Comparison of ENCODE assay signal across 16 cellular contexts in the genomic region with DNA sequence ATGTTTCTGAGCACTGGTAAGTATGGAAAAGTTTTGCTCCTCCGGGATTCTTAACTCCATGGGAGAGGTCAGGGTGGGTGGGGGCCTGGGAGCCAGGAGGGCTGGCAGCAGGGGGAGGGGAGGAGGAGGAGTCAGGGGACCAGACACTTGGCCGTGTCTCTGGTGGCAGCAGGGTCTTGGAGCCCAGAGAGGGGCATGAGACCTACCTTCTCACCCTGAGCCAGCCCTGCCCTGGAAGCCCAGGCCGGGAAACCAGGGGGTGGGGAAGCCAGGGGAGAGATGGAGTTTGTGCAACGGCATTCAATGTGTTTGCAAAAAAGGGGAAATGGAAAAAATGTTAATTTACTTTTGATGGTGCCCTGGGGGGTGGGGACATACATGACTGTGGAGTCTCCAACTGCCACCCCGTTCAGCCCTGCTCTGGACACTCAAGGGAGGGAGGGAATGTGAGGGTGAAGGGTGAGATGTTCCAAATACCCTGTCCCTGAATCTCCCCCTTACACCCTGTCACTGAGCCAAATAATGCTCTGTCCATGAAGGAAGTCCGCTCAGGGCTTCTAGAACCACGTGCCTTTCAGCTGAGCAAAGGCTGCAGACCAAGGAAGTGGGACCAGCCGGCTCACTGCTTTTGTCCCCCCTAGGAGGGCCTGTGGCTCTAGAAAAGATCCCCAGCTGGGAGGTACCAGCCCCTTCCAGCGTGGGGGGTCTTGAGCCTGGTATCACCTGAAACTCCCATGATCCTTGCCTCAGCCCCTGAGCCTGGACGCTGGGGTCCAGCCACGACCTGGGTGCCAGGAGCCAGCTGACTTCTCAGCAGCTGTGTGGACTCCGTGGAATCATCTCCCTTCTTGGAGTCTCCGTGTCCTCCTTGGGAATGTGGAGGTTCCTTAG. TPM values are rescaled to one million over a fixed set of nuclear protein-coding genes. Genes with fewer than 3 reads are reported as not detected.
DNase-seq lines count a peak whose midpoint lies in the region; ATAC-seq and TF ChIP-seq lines count a peak whose summit lies in the region.
"Had no signal": no experiment of that assay in that cellular context is flagged by ENCODE, and none has a peak within 500 bp of the region (broad histone marks: within the 10 kb centered on the region; RNA-seq: fewer than 3 reads in every experiment).

No MANE protein-coding gene starts in this region.

- intact Hi-C loops in left ventricle myocardium superior (cut with micrococcal nuclease): no loop called here

- 79% methylated on average over 12 of the region's 13 CpGs for WGBS in SK-N-SH (ENCODE audit: low lambda C conversion rate)

- TF ChIP-seq EP300 in SK-N-SH (IDR thresholded peaks at IDR 0.05; ENCODE audit: borderline replicate concordance in 1 of 2, low read depth in 1 of 2, low read length in 1 of 2): no peak

- H3K79me2 ChIP-seq in SK-N-SH (ENCODE audit: insufficient read depth): no peaks in the 10 kb centered on the region

- H2AFZ ChIP-seq in SK-N-SH (ENCODE audit: low read depth): no peak overlapping the region

- peaks cover 40% of the 10 kb centered on the region for H3K27me3 Mint-ChIP-seq in stimulated activated memory B cell treated with anti-CD40 and anti-IgM and Interleukin-4, amounts not matched to agents 10 μg/mL and 1 μg/mL and 100 μg/mL, for 72 hours

- no peak for TF ChIP-seq CTCF in SK-N-SH (IDR thresholded peaks at IDR 0.05)

- no peak overlapping the region for H3K9ac ChIP-seq in SK-N-SH

- POLR2A ChIA-PET in SK-N-SH (lab: Yijun Ruan, JAX): no interaction called here

- no peaks in the 10 kb centered on the region for H3K36me3 Mint-ChIP-seq in stimulated activated memory B cell treated with anti-CD40 and anti-IgM and Interleukin-4, amounts not matched to agents 10 μg/mL and 1 μg/mL and 100 μg/mL, for 72 hours

- no peaks in the 10 kb centered on the region; a peak in 1 of 4 replicates for H3K4me1 ChIP-seq in SK-N-SH (ENCODE audit: control insufficient read depth in 1 of 2, insufficient read depth in 2 of 2, low read depth in 1 of 2, low read length in 1 of 2)

- H3K27ac Mint-ChIP-seq in stimulated activated memory B cell treated with anti-CD40 and anti-IgM and Interleukin-4, amounts not matched to agents 10 μg/mL and 1 μg/mL and 100 μg/mL, for 72 hours: no peak overlapping the region

- no peak overlapping the region for H3K27ac ChIP-seq in SK-N-SH (ENCODE audit: low read depth in 2 of 2, low read length in 1 of 2)
- H3K27ac ChIP-seq: 22Rv1 had no signal

- no peak overlapping the region for H3K4me2 ChIP-seq in SK-N-SH

- H3K4me1 Mint-ChIP-seq in stimulated activated memory B cell treated with anti-CD40 and anti-IgM and Interleukin-4, amounts not matched to agents 10 μg/mL and 1 μg/mL and 100 μg/mL, for 72 hours: peaks cover 8% of the 10 kb centered on the region

- H3K36me3 ChIP-seq in SK-N-SH (replicated peaks in 1 of 2; ENCODE audit: control insufficient read depth in 1 of 2, insufficient read depth in 2 of 2, low read length in 1 of 2): no peaks in the 10 kb centered on the region

- no peaks in the 10 kb centered on the region for H4K20me1 ChIP-seq in SK-N-SH (ENCODE audit: insufficient read depth)

- no peaks in the 10 kb centered on the region for H3K9me2 ChIP-seq in SK-N-SH

- CTCF ChIA-PET in SK-N-SH (lab: Yijun Ruan, JAX): interaction anchor here (0.8 kb wide), 1 partner anchor 175 kb away, joined by 3 read pairs; no protein-coding TSS in a partner anchor

- ATAC-seq in SK-N-SH treated with all-trans-retinoic acid at 6 μM for 48 hours (no peak), left ventricle myocardium superior (peak; percentile 48)
- peak; percentile 64 for ATAC-seq in stimulated activated memory B cell treated with anti-CD40 and anti-IgM and Interleukin-4, amounts not matched to agents 10 μg/mL and 1 μg/mL and 100 μg/mL, for 72 hours
- no peak for ATAC-seq in stimulated activated naive CD8-positive, alpha-beta T cell treated with anti-CD3 and anti-CD28 coated beads, Interleukin-15, Interleukin-2, amounts not matched to agents 100 U/mL and 50 U/mL, for 24 hours

- no peak for TF ChIP-seq RAD21 in SK-N-SH (IDR thresholded peaks at IDR 0.05; ENCODE audit: low read length)

- H3K4me3 Mint-ChIP-seq in stimulated activated memory B cell treated with anti-CD40 and anti-IgM and Interleukin-4, amounts not matched to agents 10 μg/mL and 1 μg/mL and 100 μg/mL, for 72 hours: peak overlapping the region; percentile 35

- DNase-seq in SK-N-SH: peak; percentile 16
- DNase-seq in SKM-1 (lab: John Stamatoyannopoulos, UW; ENCODE audit: unreplicated experiment): peak; percentile 90
- no peak for DNase-seq in left ventricle myocardium superior
- no peak for DNase-seq in stimulated activated naive CD8-positive, alpha-beta T cell treated with anti-CD3 and anti-CD28 coated beads, Interleukin-15, Interleukin-2, amounts not matched to agents 100 U/mL and 50 U/mL, for 24 hours
- DNase-seq in GM19238 (ENCODE audit: insufficient read length, low spot score): no peak
- no peak for DNase-seq in cortex of kidney (lab: John Stamatoyannopoulos, UW)
- DNase-seq: activated CD4-positive, alpha-beta T cell treated with anti-CD3 and anti-CD28 coated beads for 48 hours; activated naive CD4-positive, alpha-beta T cell; NCI-H2227 treated with DMSO at 0.1 percent for 48 hours; occipital lobe; SHP77 treated with DMSO at 0.1 percent for 48 hours had no signal

- H3K4me3 ChIP-seq in SK-N-SH (ENCODE audit: low read depth in 2 of 2, low read length in 1 of 2): no peak overlapping the region

- peaks cover 8% of the 10 kb centered on the region for H3F3A ChIP-seq in SK-N-SH (replicated peaks; ENCODE audit: insufficient read depth)

- no peaks in the 10 kb centered on the region for H3K9me3 Mint-ChIP-seq in stimulated activated memory B cell treated with anti-CD40 and anti-IgM and Interleukin-4, amounts not matched to agents 10 μg/mL and 1 μg/mL and 100 μg/mL, for 72 hours

- H3K9me3 ChIP-seq in SK-N-SH: no peaks in the 10 kb centered on the region

- no peaks in the 10 kb centered on the region for H3K27me3 ChIP-seq in SK-N-SH (ENCODE audit: insufficient read depth)

TF ChIP-seq in SK-N-SH, 30 proteins besides CTCF, POLR2A, EP300 and RAD21 (continues in another document):
- TF ChIP-seq FOXM1 (IDR thresholded peaks at IDR 0.05; ENCODE audit: low read depth): no peak
- TF ChIP-seq MXI1 (IDR thresholded peaks at IDR 0.05; ENCODE audit: low read depth, low read length): no peak
- TF ChIP-seq, protein P1, sequence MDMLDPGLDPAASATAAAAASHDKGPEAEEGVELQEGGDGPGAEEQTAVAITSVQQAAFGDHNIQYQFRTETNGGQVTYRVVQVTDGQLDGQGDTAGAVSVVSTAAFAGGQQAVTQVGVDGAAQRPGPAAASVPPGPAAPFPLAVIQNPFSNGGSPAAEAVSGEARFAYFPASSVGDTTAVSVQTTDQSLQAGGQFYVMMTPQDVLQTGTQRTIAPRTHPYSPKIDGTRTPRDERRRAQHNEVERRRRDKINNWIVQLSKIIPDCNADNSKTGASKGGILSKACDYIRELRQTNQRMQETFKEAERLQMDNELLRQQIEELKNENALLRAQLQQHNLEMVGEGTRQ (IDR thresholded peaks at IDR 0.05; ENCODE audit: borderline replicate concordance, low read depth, low read length): no peak
- no peak for TF ChIP-seq SMC3 (IDR thresholded peaks at IDR 0.05; ENCODE audit: low read depth, low read length)
- TF ChIP-seq, protein P2, sequence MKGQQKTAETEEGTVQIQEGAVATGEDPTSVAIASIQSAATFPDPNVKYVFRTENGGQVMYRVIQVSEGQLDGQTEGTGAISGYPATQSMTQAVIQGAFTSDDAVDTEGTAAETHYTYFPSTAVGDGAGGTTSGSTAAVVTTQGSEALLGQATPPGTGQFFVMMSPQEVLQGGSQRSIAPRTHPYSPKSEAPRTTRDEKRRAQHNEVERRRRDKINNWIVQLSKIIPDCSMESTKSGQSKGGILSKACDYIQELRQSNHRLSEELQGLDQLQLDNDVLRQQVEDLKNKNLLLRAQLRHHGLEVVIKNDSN (IDR thresholded peaks at IDR 0.05; ENCODE audit: borderline replicate concordance, low read depth): no peak
- no peak for TF ChIP-seq FOSL2 (IDR thresholded peaks at IDR 0.05; ENCODE audit: borderline replicate concordance, low read depth)
- TF ChIP-seq EZH2phosphoT487 (IDR thresholded peaks at IDR 0.05; ENCODE audit: borderline replicate concordance, low read depth): no peak
- TF ChIP-seq RCOR1 (IDR thresholded peaks at IDR 0.05; ENCODE audit: low read length): no peak
- no peak for TF ChIP-seq CHD2 (IDR thresholded peaks at IDR 0.05; ENCODE audit: low read length, partially characterized antibody)

TF ChIP-seq in SK-N-SH treated with all-trans-retinoic acid at 6 μM for 48 hours, 23 proteins besides CTCF, POLR2A, EP300 and RAD21:
- TF ChIP-seq PPARA (CRISPR knock-in tag; IDR thresholded peaks at IDR 0.05; ENCODE audit: borderline replicate concordance): no peak
- no peak for TF ChIP-seq ZFP30 (CRISPR knock-in tag; IDR thresholded peaks at IDR 0.05)
- no peak for TF ChIP-seq ISL1 (CRISPR knock-in tag; IDR thresholded peaks at IDR 0.05)
- TF ChIP-seq, protein P3, sequence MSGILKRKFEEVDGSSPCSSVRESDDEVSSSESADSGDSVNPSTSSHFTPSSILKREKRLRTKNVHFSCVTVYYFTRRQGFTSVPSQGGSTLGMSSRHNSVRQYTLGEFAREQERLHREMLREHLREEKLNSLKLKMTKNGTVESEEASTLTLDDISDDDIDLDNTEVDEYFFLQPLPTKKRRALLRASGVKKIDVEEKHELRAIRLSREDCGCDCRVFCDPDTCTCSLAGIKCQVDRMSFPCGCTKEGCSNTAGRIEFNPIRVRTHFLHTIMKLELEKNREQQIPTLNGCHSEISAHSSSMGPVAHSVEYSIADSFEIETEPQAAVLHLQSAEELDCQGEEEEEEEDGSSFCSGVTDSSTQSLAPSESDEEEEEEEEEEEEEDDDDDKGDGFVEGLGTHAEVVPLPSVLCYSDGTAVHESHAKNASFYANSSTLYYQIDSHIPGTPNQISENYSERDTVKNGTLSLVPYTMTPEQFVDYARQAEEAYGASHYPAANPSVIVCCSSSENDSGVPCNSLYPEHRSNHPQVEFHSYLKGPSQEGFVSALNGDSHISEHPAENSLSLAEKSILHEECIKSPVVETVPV (CRISPR knock-in tag; IDR thresholded peaks at IDR 0.05): no peak
- TF ChIP-seq TCF4 (CRISPR knock-in tag; IDR thresholded peaks at IDR 0.05; ENCODE audit: borderline replicate concordance): no peak

RNA-seq across cellular contexts. Expression of gene TMEM270, which starts 48.3 kb away (rescaled TPM):
- 0.71 and 0.96 TPM in 2 replicates for polyA plus RNA-seq in SK-N-SH (2012; rRNA removed)
- polyA plus RNA-seq in SK-N-SH (2012; cell fraction: cytosol; rRNA removed): 0.32 and 0.63 TPM in 2 replicates
- 0.17 and 0.54 TPM in 2 replicates for polyA plus RNA-seq in SK-N-SH (2012; cell fraction: nucleus; rRNA removed)
- not detected for total RNA-seq in left ventricle myocardium superior
- total RNA-seq: cerebellum, kidney epithelial cell, occipital lobe had no signal

Comparison
In these comparisons a context has a peak if more than half of its experiments do, and no peak if none do; other contexts are left out.
1. DNase-seq: peak in SK-N-SH (single experiment) and SKM-1 (single experiment); none in left ventricle myocardium superior (single experiment), stimulated activated naive CD8-positive, alpha-beta T cell treated with anti-CD3 and anti-CD28 coated beads, Interleukin-15, Interleukin-2, amounts not matched to agents 100 U/mL and 50 U/mL, for 24 hours (single experiment), GM19238 (single experiment) and cortex of kidney (single experiment).
2. ATAC-seq: peak in left ventricle myocardium superior (single experiment) and stimulated activated memory B cell treated with anti-CD40 and anti-IgM and Interleukin-4, amounts not matched to agents 10 μg/mL and 1 μg/mL and 100 μg/mL, for 72 hours (single experiment); none in SK-N-SH treated with all-trans-retinoic acid at 6 μM for 48 hours (single experiment) and stimulated activated naive CD8-positive, alpha-beta T cell treated with anti-CD3 and anti-CD28 coated beads, Interleukin-15, Interleukin-2, amounts not matched to agents 100 U/mL and 50 U/mL, for 24 hours (single experiment).